ENCODE assay signal across 8 cellular contexts in the genomic region with DNA sequence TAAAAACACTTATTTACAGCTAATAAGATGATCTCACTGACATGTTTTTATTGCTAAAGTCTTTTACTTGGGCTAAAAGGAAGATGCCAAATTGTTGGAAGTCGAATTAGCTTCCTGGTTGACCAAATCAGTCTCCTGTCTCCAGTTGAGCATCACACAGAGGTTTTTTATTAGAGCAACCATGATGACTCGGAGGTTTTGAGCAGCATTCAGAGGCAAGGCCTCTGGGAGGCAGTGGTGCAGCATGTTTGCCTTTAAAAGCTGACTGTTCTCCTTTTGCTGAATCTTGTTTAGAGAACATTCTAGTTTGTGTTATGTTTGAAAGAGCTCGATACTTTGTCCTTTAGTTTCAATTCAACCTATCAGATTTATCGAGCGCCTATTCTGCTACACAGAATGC. TPM values are rescaled to one million over a fixed set of nuclear protein-coding genes. Genes with fewer than 3 reads are reported as not detected.
A peak's percentile ranks its signal among the peaks of the same experiment; 100 is the strongest.
DNase-seq lines count a peak whose midpoint lies in the region; ATAC-seq and TF ChIP-seq lines count a peak whose summit lies in the region.

No MANE protein-coding gene starts in this region.

- no peak overlapping the region for H3K27ac Mint-ChIP-seq in Caco-2 (ENCODE audit: unreplicated experiment)
- H3K27ac Mint-ChIP-seq in glutamatergic neuron (ENCODE audit: unreplicated experiment), result peak overlapping the region; percentile 79
- no peak overlapping the region for H3K27ac Mint-ChIP-seq in activated naive CD4-positive, alpha-beta T cell treated with anti-CD3 and anti-CD28 coated beads, Interleukin-2, amount 50 U/mL, for 72 hours

- H3K27ac ChIP-seq in HUES48 (ENCODE audit: low read depth, low read length), result peak overlapping the region; percentile 92

- peaks cover 13% of the 10 kb centered on the region for H3K4me1 ChIP-seq in Caco-2
- H3K4me1 ChIP-seq in HUES48 (ENCODE audit: control insufficient read depth, insufficient read depth, low read length), result peaks cover 23% of the 10 kb centered on the region

- H3K9me3 ChIP-seq in Caco-2 (no peaks in the 10 kb centered on the region), HUES48 (ENCODE audit: control insufficient read depth, insufficient read depth, low read length) (no peaks in the 10 kb centered on the region)

- CTCF ChIA-PET in Caco-2 (lab: Charles Lee), result interaction anchor here (0.5 to 1.2 kb wide), 5 partner anchors 21 to 417 kb away, joined by 3 to 6 read pairs (median 3); a partner anchor contains a TSS

- H3K4me3 ChIP-seq in Caco-2 (ENCODE audit: low read depth, low read length) (no peak overlapping the region), HUES48 (ENCODE audit: low read depth, low read length) (peak overlapping the region; percentile 77), retinal pigment epithelial cell (ENCODE audit: low read length) (peak overlapping the region; percentile 82)

- TF ChIP-seq CTCF in Caco-2 (IDR thresholded peaks at IDR 0.05; ENCODE audit: insufficient read depth in 1 of 2, low read depth in 1 of 2, low read length in 1 of 2, severe bottlenecking in 1 of 2, unreplicated experiment in 1 of 2), result peak; percentile 22 to 36
- no peak for TF ChIP-seq CTCF in glutamatergic neuron (IDR thresholded peaks at IDR 0.05; ENCODE audit: partially characterized antibody, unreplicated experiment)
- TF ChIP-seq CTCF in retinal pigment epithelial cell (conservative IDR thresholded peaks at IDR 0.05; ENCODE audit: low read depth, low read length), result peak; percentile 69

- DNase-seq in Caco-2, result peak; percentile 48 to 59
- peak; percentile 29 for DNase-seq in glutamatergic neuron
- no peak for DNase-seq in retinal pigment epithelial cell (ENCODE audit: low read depth)
- DNase-seq in ecto neural progenitor cell (ENCODE audit: low spot score), result no peak
- no peak for DNase-seq in activated naive CD4-positive, alpha-beta T cell treated with anti-CD3 and anti-CD28 coated beads, Interleukin-2, amount 50 U/mL, for 72 hours (ENCODE audit: low spot score in 2 of 2)

- H3K27me3 Mint-ChIP-seq in Caco-2 (ENCODE audit: insufficient read depth, unreplicated experiment) (peaks cover 9% of the 10 kb centered on the region), glutamatergic neuron (ENCODE audit: unreplicated experiment) (peaks cover 10% of the 10 kb centered on the region)

- H3K27me3 ChIP-seq in Caco-2 (replicated peaks; ENCODE audit: control insufficient read depth, insufficient read depth, low read length), result no peaks in the 10 kb centered on the region
- H3K27me3 ChIP-seq in HUES48 (ENCODE audit: control insufficient read depth, insufficient read depth, low read length), result no peaks in the 10 kb centered on the region

- H3K36me3 Mint-ChIP-seq in Caco-2 (ENCODE audit: insufficient read depth, unreplicated experiment) (peaks cover 45% of the 10 kb centered on the region), glutamatergic neuron (ENCODE audit: unreplicated experiment) (peaks cover 8% of the 10 kb centered on the region)
- H3K36me3 Mint-ChIP-seq in activated naive CD4-positive, alpha-beta T cell treated with anti-CD3 and anti-CD28 coated beads, Interleukin-2, amount 50 U/mL, for 72 hours, result peaks cover 9 to 16% of the 10 kb centered on the region in 2 donors

- peaks cover 17% of the 10 kb centered on the region for H3K4me1 Mint-ChIP-seq in Caco-2 (ENCODE audit: low read depth, unreplicated experiment)
- H3K4me1 Mint-ChIP-seq in glutamatergic neuron (ENCODE audit: low read depth, unreplicated experiment), result peaks cover 27% of the 10 kb centered on the region

- POLR2A ChIA-PET in Caco-2 (lab: Charles Lee), result no interaction called here

- TSS peak; percentile 54 for BruUV-seq in Caco-2 (replicated peaks; lab: Mats Ljungman, UMichigan)

- H3K36me3 ChIP-seq in Caco-2 (ENCODE audit: control insufficient read depth, insufficient read depth, low read length), result no peaks in the 10 kb centered on the region
- H3K36me3 ChIP-seq in HUES48 (ENCODE audit: control insufficient read depth, insufficient read depth, low read length), result peaks cover 61% of the 10 kb centered on the region

- H3K4me3 Mint-ChIP-seq in Caco-2 (ENCODE audit: unreplicated experiment), result peak overlapping the region; percentile 69
- H3K4me3 Mint-ChIP-seq in glutamatergic neuron (ENCODE audit: unreplicated experiment), result peak overlapping the region; percentile 98

- H3K9ac ChIP-seq in HUES48 (ENCODE audit: low read depth, low read length), result peak overlapping the region; percentile 93

- ATAC-seq in SK-N-SH treated with all-trans-retinoic acid at 6 μM for 48 hours (peak; percentile 49), HG03442 (IDR thresholded peaks at IDR 0.05; ENCODE audit: unreplicated experiment) (no peak)
- ATAC-seq in activated naive CD4-positive, alpha-beta T cell treated with anti-CD3 and anti-CD28 coated beads, Interleukin-2, amount 50 U/mL, for 72 hours, result no peak

- H3K9me3 Mint-ChIP-seq in Caco-2 (ENCODE audit: unreplicated experiment) (no peaks in the 10 kb centered on the region), glutamatergic neuron (ENCODE audit: unreplicated experiment) (peaks cover 13% of the 10 kb centered on the region)
- no peaks in the 10 kb centered on the region for H3K9me3 Mint-ChIP-seq in activated naive CD4-positive, alpha-beta T cell treated with anti-CD3 and anti-CD28 coated beads, Interleukin-2, amount 50 U/mL, for 72 hours

- intact Hi-C loops in Caco-2 (cut with micrococcal nuclease; ENCODE audit: unreplicated experiment), result no loop called here

TF ChIP-seq in SK-N-SH treated with all-trans-retinoic acid at 6 μM for 48 hours, 23 proteins besides CTCF, POLR2A, EP300 and RAD21:
- TF ChIP-seq, protein P1, sequence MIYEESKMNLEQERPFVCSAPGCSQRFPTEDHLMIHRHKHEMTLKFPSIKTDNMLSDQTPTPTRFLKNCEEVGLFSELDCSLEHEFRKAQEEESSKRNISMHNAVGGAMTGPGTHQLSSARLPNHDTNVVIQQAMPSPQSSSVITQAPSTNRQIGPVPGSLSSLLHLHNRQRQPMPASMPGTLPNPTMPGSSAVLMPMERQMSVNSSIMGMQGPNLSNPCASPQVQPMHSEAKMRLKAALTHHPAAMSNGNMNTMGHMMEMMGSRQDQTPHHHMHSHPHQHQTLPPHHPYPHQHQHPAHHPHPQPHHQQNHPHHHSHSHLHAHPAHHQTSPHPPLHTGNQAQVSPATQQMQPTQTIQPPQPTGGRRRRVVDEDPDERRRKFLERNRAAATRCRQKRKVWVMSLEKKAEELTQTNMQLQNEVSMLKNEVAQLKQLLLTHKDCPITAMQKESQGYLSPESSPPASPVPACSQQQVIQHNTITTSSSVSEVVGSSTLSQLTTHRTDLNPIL (CRISPR knock-in tag; IDR thresholded peaks at IDR 0.05; ENCODE audit: low read depth), result no peak
- peak; percentile 63; the same call in 1 of the 2 replicates for TF ChIP-seq BACH2 (CRISPR knock-in tag; IDR thresholded peaks at IDR 0.05; ENCODE audit: borderline replicate concordance)

RNA-seq across cellular contexts. Expression of a gene that starts 2.1 kb away (rescaled TPM):
- total RNA-seq in Caco-2 (2022) (198 and 233 TPM in 2 replicates), glutamatergic neuron (ENCODE audit: unreplicated experiment) (1,012 TPM)
- 1 to 10 TPM; 1.5 to 4.0 TPM for total RNA-seq in activated naive CD4-positive, alpha-beta T cell treated with anti-CD3 and anti-CD28 coated beads, Interleukin-2, amount 50 U/mL, for 72 hours

RNA-seq across cellular contexts. Expression of a gene that starts 44.4 kb away (rescaled TPM):
- 80.7 and 88.6 TPM in 2 replicates for total RNA-seq in Caco-2 (2022)
- total RNA-seq in glutamatergic neuron (ENCODE audit: unreplicated experiment), result 117 TPM
- total RNA-seq in activated naive CD4-positive, alpha-beta T cell treated with anti-CD3 and anti-CD28 coated beads, Interleukin-2, amount 50 U/mL, for 72 hours, result 1 to 10 TPM; 1.6 to 6.1 TPM

Comparison
In these comparisons a context has a peak if more than half of its experiments do, and no peak if none do; other contexts are left out.
1. DNase-seq: peak in Caco-2 (2 of 2) and glutamatergic neuron (single experiment); none in retinal pigment epithelial cell (single experiment), ecto neural progenitor cell (single experiment) and activated naive CD4-positive, alpha-beta T cell treated with anti-CD3 and anti-CD28 coated beads, Interleukin-2, amount 50 U/mL, for 72 hours (0 of 2).
2. RNA of a gene that starts 2.1 kb away (total RNA-seq): 1,012 TPM in glutamatergic neuron (single experiment) and 198 to 233 TPM in Caco-2; 1.5 to 4.0 TPM in activated naive CD4-positive, alpha-beta T cell treated with anti-CD3 and anti-CD28 coated beads, Interleukin-2, amount 50 U/mL, for 72 hours; every median in the first group is over 10 times any median in the second.
3. RNA of a gene that starts 44.4 kb away (total RNA-seq): 117 TPM in glutamatergic neuron (single experiment) and 80.7 to 88.6 TPM in Caco-2; 1.6 to 6.1 TPM in activated naive CD4-positive, alpha-beta T cell treated with anti-CD3 and anti-CD28 coated beads, Interleukin-2, amount 50 U/mL, for 72 hours; every median in the first group is over 10 times any median in the second.